1 cellular context compared by ENCODE assay signal in the genomic region with DNA sequence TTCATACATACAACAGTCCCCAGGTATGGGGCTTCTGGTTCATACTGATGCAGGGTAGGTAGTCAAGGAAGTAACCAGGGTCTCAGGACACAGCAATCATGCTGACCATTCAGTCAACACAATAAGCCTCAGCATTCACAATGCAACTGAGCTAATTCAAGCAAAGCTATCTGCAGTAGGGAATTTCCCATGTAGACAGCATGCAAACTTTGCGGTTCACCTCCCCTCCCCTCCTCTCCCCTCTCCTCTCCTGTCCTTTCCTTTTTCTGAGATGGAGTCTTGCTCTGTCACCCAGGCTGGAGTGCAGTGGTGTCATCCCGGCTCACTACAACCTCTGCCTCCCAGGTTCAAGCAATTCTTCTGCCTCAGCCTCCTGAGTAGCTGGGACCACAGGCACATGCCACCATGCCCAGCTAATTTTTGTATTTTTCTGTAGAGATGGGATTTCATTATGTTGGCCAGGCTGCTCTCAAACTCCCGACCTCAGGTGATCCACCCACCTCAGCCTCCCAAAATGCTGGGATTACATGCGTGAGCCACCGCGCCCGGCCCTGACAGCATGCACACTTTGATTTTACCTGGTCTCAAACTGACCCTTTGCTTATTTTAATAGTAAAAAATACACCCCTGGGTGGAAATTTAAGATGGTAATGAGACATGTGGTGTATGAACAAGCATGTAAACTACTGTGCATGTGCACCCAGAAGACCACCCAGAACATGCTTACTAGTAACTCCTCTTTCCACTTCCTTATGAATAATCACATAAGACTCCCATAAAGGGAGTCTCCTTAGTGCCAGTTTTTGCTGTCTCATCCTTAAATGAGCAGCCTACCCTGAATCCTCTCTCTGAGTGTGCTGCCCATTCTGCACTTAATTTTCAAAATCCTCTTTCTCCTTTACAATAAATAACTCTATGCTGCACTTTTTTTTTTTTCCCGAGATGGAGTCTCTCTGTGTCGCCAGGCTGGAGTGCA.
A peak's percentile ranks its signal among the peaks of the same experiment; 100 is the strongest.
TF ChIP-seq lines count a peak whose summit lies in the region.

No MANE protein-coding gene starts in this region.

TF ChIP-seq in GM12878, 131 proteins besides CTCF, POLR2A, EP300 and RAD21 (continues in another document):
- no peak for TF ChIP-seq RB1 (IDR thresholded peaks at IDR 0.05; ENCODE audit: borderline replicate concordance)
- TF ChIP-seq EED (IDR thresholded peaks at IDR 0.05; ENCODE audit: low read depth), result peak; percentile 71
- no peak for TF ChIP-seq SMARCA5 (IDR thresholded peaks at IDR 0.05)
- no peak for TF ChIP-seq KDM1A (IDR thresholded peaks at IDR 0.05; ENCODE audit: borderline replicate concordance)
- TF ChIP-seq ZNF622 (IDR thresholded peaks at IDR 0.05), result no peak
- no peak for TF ChIP-seq RAD51 (IDR thresholded peaks at IDR 0.05)
- TF ChIP-seq, protein P1, sequence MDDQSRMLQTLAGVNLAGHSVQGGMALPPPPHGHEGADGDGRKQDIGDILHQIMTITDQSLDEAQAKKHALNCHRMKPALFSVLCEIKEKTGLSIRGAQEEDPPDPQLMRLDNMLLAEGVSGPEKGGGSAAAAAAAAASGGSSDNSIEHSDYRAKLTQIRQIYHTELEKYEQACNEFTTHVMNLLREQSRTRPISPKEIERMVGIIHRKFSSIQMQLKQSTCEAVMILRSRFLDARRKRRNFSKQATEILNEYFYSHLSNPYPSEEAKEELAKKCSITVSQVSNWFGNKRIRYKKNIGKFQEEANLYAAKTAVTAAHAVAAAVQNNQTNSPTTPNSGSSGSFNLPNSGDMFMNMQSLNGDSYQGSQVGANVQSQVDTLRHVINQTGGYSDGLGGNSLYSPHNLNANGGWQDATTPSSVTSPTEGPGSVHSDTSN (IDR thresholded peaks at IDR 0.05; ENCODE audit: insufficient replicate concordance, low read depth, low read length), result no peak
- no peak for TF ChIP-seq HCFC1 (IDR thresholded peaks at IDR 0.05; ENCODE audit: low read length)
- peak; percentile 53; the same call in 1 of the 2 replicates for TF ChIP-seq CREM (IDR thresholded peaks at IDR 0.05; ENCODE audit: low read depth)
- no peak for TF ChIP-seq SIX5 (IDR thresholded peaks at IDR 0.05; ENCODE audit: low read depth, low read length, severe bottlenecking)
- peak; percentile 88 for TF ChIP-seq CBFB (IDR thresholded peaks at IDR 0.05; ENCODE audit: low read depth)
- TF ChIP-seq ZZZ3 (IDR thresholded peaks at IDR 0.05; ENCODE audit: control insufficient read depth, insufficient read length, low read depth), result no peak
- TF ChIP-seq KLF5 (IDR thresholded peaks at IDR 0.05; ENCODE audit: partially characterized antibody), result no peak
- TF ChIP-seq, protein P2, sequence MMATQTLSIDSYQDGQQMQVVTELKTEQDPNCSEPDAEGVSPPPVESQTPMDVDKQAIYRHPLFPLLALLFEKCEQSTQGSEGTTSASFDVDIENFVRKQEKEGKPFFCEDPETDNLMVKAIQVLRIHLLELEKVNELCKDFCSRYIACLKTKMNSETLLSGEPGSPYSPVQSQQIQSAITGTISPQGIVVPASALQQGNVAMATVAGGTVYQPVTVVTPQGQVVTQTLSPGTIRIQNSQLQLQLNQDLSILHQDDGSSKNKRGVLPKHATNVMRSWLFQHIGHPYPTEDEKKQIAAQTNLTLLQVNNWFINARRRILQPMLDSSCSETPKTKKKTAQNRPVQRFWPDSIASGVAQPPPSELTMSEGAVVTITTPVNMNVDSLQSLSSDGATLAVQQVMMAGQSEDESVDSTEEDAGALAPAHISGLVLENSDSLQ (IDR thresholded peaks at IDR 0.05), result peak; percentile 23; the same call in 1 of the 2 replicates
- TF ChIP-seq, protein P3, sequence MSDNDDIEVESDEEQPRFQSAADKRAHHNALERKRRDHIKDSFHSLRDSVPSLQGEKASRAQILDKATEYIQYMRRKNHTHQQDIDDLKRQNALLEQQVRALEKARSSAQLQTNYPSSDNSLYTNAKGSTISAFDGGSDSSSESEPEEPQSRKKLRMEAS (IDR thresholded peaks at IDR 0.05; ENCODE audit: low read depth, low read length), result no peak
- TF ChIP-seq ZNF217 (IDR thresholded peaks at IDR 0.05), result no peak
- no peak for TF ChIP-seq ZNF207 (IDR thresholded peaks at IDR 0.05; ENCODE audit: borderline replicate concordance)
- TF ChIP-seq CREB1 (IDR thresholded peaks at IDR 0.05; ENCODE audit: low read depth), result 0 out of 2 replicates have a peak, but pooled peaks have one; percentile 10
- no peak for TF ChIP-seq IRF4 (IDR thresholded peaks at IDR 0.05; ENCODE audit: low read depth, low read length)
- TF ChIP-seq ZNF274 (IDR thresholded peaks at IDR 0.05; ENCODE audit: insufficient read depth, insufficient read length), result no peak
- TF ChIP-seq PAX5 (IDR thresholded peaks at IDR 0.05; ENCODE audit: borderline replicate concordance, low read depth, low read length), result peak; percentile 30; the same call in 1 of the 2 replicates
- TF ChIP-seq TCF12 (IDR thresholded peaks at IDR 0.05; ENCODE audit: low read depth, low read length), result no peak
- TF ChIP-seq MEF2B (IDR thresholded peaks at IDR 0.05; ENCODE audit: partially characterized antibody, poor library complexity, severe bottlenecking), result no peak
- peak; percentile 83 for TF ChIP-seq HDGF (IDR thresholded peaks at IDR 0.05)
- 0 out of 2 replicates have a peak, but pooled peaks have one; percentile 9 for TF ChIP-seq MEF2A (IDR thresholded peaks at IDR 0.05; ENCODE audit: insufficient read depth, low read depth, low read length)
- TF ChIP-seq SMAD5 (IDR thresholded peaks at IDR 0.05; ENCODE audit: low read depth), result no peak
- TF ChIP-seq, protein P4, sequence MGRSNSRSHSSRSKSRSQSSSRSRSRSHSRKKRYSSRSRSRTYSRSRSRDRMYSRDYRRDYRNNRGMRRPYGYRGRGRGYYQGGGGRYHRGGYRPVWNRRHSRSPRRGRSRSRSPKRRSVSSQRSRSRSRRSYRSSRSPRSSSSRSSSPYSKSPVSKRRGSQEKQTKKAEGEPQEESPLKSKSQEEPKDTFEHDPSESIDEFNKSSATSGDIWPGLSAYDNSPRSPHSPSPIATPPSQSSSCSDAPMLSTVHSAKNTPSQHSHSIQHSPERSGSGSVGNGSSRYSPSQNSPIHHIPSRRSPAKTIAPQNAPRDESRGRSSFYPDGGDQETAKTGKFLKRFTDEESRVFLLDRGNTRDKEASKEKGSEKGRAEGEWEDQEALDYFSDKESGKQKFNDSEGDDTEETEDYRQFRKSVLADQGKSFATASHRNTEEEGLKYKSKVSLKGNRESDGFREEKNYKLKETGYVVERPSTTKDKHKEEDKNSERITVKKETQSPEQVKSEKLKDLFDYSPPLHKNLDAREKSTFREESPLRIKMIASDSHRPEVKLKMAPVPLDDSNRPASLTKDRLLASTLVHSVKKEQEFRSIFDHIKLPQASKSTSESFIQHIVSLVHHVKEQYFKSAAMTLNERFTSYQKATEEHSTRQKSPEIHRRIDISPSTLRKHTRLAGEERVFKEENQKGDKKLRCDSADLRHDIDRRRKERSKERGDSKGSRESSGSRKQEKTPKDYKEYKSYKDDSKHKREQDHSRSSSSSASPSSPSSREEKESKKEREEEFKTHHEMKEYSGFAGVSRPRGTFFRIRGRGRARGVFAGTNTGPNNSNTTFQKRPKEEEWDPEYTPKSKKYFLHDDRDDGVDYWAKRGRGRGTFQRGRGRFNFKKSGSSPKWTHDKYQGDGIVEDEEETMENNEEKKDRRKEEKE (IDR thresholded peaks at IDR 0.05), result no peak
- TF ChIP-seq TCF3 (IDR thresholded peaks at IDR 0.05; ENCODE audit: borderline replicate concordance, insufficient read depth, low read depth, low read length), result no peak
- peak; percentile 97 for TF ChIP-seq RUNX3 (IDR thresholded peaks at IDR 0.05; ENCODE audit: low read length)
- TF ChIP-seq, protein P5, sequence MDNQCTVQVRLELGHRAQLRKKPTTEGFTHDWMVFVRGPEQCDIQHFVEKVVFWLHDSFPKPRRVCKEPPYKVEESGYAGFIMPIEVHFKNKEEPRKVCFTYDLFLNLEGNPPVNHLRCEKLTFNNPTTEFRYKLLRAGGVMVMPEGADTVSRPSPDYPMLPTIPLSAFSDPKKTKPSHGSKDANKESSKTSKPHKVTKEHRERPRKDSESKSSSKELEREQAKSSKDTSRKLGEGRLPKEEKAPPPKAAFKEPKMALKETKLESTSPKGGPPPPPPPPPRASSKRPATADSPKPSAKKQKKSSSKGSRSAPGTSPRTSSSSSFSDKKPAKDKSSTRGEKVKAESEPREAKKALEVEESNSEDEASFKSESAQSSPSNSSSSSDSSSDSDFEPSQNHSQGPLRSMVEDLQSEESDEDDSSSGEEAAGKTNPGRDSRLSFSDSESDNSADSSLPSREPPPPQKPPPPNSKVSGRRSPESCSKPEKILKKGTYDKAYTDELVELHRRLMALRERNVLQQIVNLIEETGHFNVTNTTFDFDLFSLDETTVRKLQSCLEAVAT (IDR thresholded peaks at IDR 0.05), result peak; percentile 41; the same call in 1 of the 2 replicates
- TF ChIP-seq BCL11A (IDR thresholded peaks at IDR 0.05; ENCODE audit: low read depth, low read length), result peak; percentile 21; the same call in 1 of the 2 replicates
- TF ChIP-seq, protein P6, sequence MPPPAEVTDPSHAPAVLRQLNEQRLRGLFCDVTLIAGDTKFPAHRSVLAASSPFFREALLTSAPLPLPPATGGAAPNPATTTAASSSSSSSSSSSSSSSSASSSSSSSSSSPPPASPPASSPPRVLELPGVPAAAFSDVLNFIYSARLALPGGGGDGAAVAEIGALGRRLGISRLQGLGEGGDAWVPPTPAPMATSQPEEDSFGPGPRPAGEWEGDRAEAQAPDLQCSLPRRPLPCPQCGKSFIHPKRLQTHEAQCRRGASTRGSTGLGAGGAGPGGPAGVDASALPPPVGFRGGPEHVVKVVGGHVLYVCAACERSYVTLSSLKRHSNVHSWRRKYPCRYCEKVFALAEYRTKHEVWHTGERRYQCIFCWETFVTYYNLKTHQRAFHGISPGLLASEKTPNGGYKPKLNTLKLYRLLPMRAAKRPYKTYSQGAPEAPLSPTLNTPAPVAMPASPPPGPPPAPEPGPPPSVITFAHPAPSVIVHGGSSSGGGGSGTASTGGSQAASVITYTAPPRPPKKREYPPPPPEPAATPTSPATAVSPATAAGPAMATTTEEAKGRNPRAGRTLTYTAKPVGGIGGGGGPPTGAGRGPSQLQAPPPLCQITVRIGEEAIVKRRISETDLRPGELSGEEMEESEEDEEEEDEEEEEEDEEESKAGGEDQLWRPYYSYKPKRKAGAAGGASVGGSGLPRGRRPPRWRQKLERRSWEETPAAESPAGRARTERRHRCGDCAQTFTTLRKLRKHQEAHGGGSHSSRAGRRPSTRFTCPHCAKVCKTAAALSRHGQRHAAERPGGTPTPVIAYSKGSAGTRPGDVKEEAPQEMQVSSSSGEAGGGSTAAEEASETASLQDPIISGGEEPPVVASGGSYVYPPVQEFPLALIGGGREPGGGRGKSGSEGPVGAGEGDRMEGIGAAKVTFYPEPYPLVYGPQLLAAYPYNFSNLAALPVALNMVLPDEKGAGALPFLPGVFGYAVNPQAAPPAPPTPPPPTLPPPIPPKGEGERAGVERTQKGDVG (CRISPR knock-in tag; IDR thresholded peaks at IDR 0.05), result no peak
- TF ChIP-seq RFX5 (IDR thresholded peaks at IDR 0.05; ENCODE audit: low read depth, low read length), result no peak
- no peak for TF ChIP-seq WRNIP1 (IDR thresholded peaks at IDR 0.05; ENCODE audit: borderline replicate concordance, low read depth, low read length)
- TF ChIP-seq SMAD1 (IDR thresholded peaks at IDR 0.05; ENCODE audit: low read depth, partially characterized antibody), result no peak
- TF ChIP-seq SRF (IDR thresholded peaks at IDR 0.05; ENCODE audit: low read depth in 2 of 2, low read length in 2 of 2), result no peak
- TF ChIP-seq CHD4 (IDR thresholded peaks at IDR 0.05), result no peak
- 0 out of 2 replicates have a peak, but pooled peaks have one; percentile 32 for TF ChIP-seq MTA2 (IDR thresholded peaks at IDR 0.05; ENCODE audit: low read depth)
- TF ChIP-seq NR2C2 (IDR thresholded peaks at IDR 0.05; ENCODE audit: borderline replicate concordance, control insufficient read depth, insufficient read length, low read depth), result no peak
- TF ChIP-seq ESRRA (IDR thresholded peaks at IDR 0.05; ENCODE audit: low read length), result no peak
- 0 out of 2 replicates have a peak, but pooled peaks have one; percentile 25 for TF ChIP-seq YY1 (IDR thresholded peaks at IDR 0.05; ENCODE audit: low read depth, low read length)
- TF ChIP-seq, protein P7, sequence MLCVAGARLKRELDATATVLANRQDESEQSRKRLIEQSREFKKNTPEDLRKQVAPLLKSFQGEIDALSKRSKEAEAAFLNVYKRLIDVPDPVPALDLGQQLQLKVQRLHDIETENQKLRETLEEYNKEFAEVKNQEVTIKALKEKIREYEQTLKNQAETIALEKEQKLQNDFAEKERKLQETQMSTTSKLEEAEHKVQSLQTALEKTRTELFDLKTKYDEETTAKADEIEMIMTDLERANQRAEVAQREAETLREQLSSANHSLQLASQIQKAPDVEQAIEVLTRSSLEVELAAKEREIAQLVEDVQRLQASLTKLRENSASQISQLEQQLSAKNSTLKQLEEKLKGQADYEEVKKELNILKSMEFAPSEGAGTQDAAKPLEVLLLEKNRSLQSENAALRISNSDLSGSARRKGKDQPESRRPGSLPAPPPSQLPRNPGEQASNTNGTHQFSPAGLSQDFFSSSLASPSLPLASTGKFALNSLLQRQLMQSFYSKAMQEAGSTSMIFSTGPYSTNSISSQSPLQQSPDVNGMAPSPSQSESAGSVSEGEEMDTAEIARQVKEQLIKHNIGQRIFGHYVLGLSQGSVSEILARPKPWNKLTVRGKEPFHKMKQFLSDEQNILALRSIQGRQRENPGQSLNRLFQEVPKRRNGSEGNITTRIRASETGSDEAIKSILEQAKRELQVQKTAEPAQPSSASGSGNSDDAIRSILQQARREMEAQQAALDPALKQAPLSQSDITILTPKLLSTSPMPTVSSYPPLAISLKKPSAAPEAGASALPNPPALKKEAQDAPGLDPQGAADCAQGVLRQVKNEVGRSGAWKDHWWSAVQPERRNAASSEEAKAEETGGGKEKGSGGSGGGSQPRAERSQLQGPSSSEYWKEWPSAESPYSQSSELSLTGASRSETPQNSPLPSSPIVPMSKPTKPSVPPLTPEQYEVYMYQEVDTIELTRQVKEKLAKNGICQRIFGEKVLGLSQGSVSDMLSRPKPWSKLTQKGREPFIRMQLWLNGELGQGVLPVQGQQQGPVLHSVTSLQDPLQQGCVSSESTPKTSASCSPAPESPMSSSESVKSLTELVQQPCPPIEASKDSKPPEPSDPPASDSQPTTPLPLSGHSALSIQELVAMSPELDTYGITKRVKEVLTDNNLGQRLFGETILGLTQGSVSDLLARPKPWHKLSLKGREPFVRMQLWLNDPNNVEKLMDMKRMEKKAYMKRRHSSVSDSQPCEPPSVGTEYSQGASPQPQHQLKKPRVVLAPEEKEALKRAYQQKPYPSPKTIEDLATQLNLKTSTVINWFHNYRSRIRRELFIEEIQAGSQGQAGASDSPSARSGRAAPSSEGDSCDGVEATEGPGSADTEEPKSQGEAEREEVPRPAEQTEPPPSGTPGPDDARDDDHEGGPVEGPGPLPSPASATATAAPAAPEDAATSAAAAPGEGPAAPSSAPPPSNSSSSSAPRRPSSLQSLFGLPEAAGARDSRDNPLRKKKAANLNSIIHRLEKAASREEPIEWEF (IDR thresholded peaks at IDR 0.05; ENCODE audit: insufficient replicate concordance, low read depth, low read length), result no peak
- TF ChIP-seq RCOR1 (conservative IDR thresholded peaks at IDR 0.05; ENCODE audit: low read depth, low read length), result no peak
- TF ChIP-seq MTA3 (IDR thresholded peaks at IDR 0.05; ENCODE audit: borderline replicate concordance, low read length), result no peak
- no peak for TF ChIP-seq CBX5 (IDR thresholded peaks at IDR 0.05; ENCODE audit: low read depth)
